In the genomic region with DNA sequence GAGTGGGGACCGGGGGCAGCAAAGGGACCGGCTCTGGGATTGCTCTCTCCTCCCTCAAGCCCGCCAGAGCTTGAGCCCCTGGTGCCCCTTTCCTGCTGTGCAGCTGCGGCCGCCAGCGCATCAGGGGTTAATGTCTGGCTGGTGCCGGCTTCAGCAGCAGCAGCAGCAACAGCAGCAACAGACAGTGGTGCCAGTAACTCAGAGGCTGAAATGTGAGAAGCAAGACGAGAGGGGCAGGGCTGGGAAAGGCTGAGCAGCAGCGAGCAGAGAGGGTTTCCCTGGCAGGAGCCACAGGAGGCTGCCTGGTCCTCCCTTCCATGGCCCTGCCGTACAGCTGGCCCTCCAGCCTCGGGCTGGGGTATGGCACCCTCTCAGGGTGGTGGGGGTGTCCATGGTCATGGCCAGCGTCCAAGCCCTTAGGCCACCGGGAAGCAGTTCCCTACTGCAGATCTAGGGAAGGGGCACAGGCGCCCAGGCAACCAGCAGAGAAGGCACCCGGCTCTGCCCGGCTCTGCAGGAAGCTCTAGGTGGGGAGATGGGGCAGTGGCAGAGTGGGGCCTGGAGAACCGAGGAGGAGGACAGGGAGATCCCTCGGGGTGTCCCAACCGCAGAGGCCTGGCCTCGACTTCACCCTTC, we compare ENCODE assay signal across 1 cellular context.
TF ChIP-seq lines count a peak whose summit lies in the region.

No MANE protein-coding gene starts in this region.

TF ChIP-seq in HepG2, 621 proteins besides CTCF, POLR2A, EP300 and RAD21 (continued from another document):
- TF ChIP-seq SALL1 (CRISPR knock-in tag; IDR thresholded peaks at IDR 0.05) (peak; percentile 61), TBX2 (CRISPR knock-in tag; IDR thresholded peaks at IDR 0.05; ENCODE audit: borderline replicate concordance) (no peak), KDM3A (CRISPR knock-in tag; IDR thresholded peaks at IDR 0.05; ENCODE audit: low read depth) (no peak), SETDB1 (CRISPR knock-in tag; IDR thresholded peaks at IDR 0.05; ENCODE audit: borderline replicate concordance) (no peak), RXRB (CRISPR knock-in tag; IDR thresholded peaks at IDR 0.05; ENCODE audit: borderline replicate concordance) (0 out of 2 replicates have a peak, but pooled peaks have one; percentile 19), ZMYM3 (CRISPR knock-in tag; IDR thresholded peaks at IDR 0.05) (peak; percentile 83), NCOA1 (CRISPR knock-in tag; IDR thresholded peaks at IDR 0.05) (no peak), ATF7-NPFF (CRISPR knock-in tag; IDR thresholded peaks at IDR 0.05; ENCODE audit: low read depth) (no peak), RFX5 (IDR thresholded peaks at IDR 0.05; ENCODE audit: low read depth, low read length) (no peak)
- TF ChIP-seq, protein P1, sequence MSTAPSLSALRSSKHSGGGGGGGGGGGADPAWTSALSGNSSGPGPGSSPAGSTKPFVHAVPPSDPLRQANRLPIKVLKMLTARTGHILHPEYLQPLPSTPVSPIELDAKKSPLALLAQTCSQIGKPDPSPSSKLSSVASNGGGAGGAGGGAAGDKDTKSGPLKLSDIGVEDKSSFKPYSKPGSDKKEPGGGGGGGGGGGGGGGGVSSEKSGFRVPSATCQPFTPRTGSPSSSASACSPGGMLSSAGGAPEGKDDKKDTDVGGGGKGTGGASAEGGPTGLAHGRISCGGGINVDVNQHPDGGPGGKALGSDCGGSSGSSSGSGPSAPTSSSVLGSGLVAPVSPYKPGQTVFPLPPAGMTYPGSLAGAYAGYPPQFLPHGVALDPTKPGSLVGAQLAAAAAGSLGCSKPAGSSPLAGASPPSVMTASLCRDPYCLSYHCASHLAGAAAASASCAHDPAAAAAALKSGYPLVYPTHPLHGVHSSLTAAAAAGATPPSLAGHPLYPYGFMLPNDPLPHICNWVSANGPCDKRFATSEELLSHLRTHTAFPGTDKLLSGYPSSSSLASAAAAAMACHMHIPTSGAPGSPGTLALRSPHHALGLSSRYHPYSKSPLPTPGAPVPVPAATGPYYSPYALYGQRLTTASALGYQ (CRISPR knock-in tag; IDR thresholded peaks at IDR 0.05): no peak
- TF ChIP-seq, protein P2, sequence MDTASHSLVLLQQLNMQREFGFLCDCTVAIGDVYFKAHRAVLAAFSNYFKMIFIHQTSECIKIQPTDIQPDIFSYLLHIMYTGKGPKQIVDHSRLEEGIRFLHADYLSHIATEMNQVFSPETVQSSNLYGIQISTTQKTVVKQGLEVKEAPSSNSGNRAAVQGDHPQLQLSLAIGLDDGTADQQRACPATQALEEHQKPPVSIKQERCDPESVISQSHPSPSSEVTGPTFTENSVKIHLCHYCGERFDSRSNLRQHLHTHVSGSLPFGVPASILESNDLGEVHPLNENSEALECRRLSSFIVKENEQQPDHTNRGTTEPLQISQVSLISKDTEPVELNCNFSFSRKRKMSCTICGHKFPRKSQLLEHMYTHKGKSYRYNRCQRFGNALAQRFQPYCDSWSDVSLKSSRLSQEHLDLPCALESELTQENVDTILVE (CRISPR knock-in tag; IDR thresholded peaks at IDR 0.05): 0 out of 2 replicates have a peak, but pooled peaks have one; percentile 29
- TF ChIP-seq, protein P3, sequence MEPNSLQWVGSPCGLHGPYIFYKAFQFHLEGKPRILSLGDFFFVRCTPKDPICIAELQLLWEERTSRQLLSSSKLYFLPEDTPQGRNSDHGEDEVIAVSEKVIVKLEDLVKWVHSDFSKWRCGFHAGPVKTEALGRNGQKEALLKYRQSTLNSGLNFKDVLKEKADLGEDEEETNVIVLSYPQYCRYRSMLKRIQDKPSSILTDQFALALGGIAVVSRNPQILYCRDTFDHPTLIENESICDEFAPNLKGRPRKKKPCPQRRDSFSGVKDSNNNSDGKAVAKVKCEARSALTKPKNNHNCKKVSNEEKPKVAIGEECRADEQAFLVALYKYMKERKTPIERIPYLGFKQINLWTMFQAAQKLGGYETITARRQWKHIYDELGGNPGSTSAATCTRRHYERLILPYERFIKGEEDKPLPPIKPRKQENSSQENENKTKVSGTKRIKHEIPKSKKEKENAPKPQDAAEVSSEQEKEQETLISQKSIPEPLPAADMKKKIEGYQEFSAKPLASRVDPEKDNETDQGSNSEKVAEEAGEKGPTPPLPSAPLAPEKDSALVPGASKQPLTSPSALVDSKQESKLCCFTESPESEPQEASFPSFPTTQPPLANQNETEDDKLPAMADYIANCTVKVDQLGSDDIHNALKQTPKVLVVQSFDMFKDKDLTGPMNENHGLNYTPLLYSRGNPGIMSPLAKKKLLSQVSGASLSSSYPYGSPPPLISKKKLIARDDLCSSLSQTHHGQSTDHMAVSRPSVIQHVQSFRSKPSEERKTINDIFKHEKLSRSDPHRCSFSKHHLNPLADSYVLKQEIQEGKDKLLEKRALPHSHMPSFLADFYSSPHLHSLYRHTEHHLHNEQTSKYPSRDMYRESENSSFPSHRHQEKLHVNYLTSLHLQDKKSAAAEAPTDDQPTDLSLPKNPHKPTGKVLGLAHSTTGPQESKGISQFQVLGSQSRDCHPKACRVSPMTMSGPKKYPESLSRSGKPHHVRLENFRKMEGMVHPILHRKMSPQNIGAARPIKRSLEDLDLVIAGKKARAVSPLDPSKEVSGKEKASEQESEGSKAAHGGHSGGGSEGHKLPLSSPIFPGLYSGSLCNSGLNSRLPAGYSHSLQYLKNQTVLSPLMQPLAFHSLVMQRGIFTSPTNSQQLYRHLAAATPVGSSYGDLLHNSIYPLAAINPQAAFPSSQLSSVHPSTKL (CRISPR knock-in tag; IDR thresholded peaks at IDR 0.05): peak; percentile 57
